In genomic region chr22:30423959-30424380, GRCh38 we compare ENCODE assay signal across 8 cellular contexts. TPM values are rescaled to one million over a fixed set of nuclear protein-coding genes. Genes with fewer than 3 reads are reported as not detected.
DNase-seq lines count a peak whose midpoint lies in the region; ATAC-seq, FAIRE-seq and TF ChIP-seq lines count a peak whose summit lies in the region.

No MANE protein-coding gene starts in this region.

- H3K27ac ChIP-seq in cardiac muscle cell (peak overlapping the region; percentile 90), pancreas (peak overlapping the region; percentile 91 to 98 (median 96)), tibial nerve (peak overlapping the region; percentile 89 to 99 (median 98))

- H3K36me3 ChIP-seq in adipocyte (ENCODE audit: control insufficient read depth, insufficient read depth, low read length, severe bottlenecking) (peaks cover 8% of the 10 kb centered on the region), cardiac muscle cell (peaks cover 4% of the 10 kb centered on the region), pancreas (no peaks in the 10 kb centered on the region), tibial nerve (peaks cover 0 to 18% (median under 1%) of the 10 kb centered on the region in 3 donors)

- peak overlapping the region; percentile 83 for H3K4me3 ChIP-seq in adipocyte (ENCODE audit: low read length)
- H3K4me3 ChIP-seq in cardiac muscle cell, result peak overlapping the region; percentile 54
- peak overlapping the region; percentile 57 to 72 (median 64) for H3K4me3 ChIP-seq in pancreas
- peak overlapping the region; percentile 59 to 89 (median 82) for H3K4me3 ChIP-seq in tibial nerve

- H3K9ac ChIP-seq in adipocyte (ENCODE audit: low read length), result peak overlapping the region; percentile 93

- intact Hi-C loops in pancreas (cut with DNase I), result no loop called here

- H3K9me3 ChIP-seq in adipocyte (ENCODE audit: control insufficient read depth, low read length) (no peaks in the 10 kb centered on the region), cardiac muscle cell (ENCODE audit: low read depth) (no peaks in the 10 kb centered on the region), pancreas (no peaks in the 10 kb centered on the region), tibial nerve (no peaks in the 10 kb centered on the region)

- ATAC-seq in HG02798 (IDR thresholded peaks at IDR 0.05; ENCODE audit: poor library complexity, unreplicated experiment) (peak; percentile 89), pancreas (peak; percentile 80 to 88 (median 85))

- TF ChIP-seq CTCF in cardiac muscle cell (IDR thresholded peaks at IDR 0.05; ENCODE audit: low read depth, low read length) (no peak), pancreas (IDR thresholded peaks at IDR 0.05) (no peak), tibial nerve (IDR thresholded peaks at IDR 0.05) (peak in 1 of 5 experiments; percentile 39)

- TF ChIP-seq POLR2A in GM12891 (IDR thresholded peaks at IDR 0.05; ENCODE audit: low read depth, low read length), result peak; percentile 46; the same call in 1 of the 2 replicates
- peak in 1 of 2 donors; percentile 74 for TF ChIP-seq POLR2A in tibial nerve (IDR thresholded peaks at IDR 0.05)

- TF ChIP-seq EP300 in tibial nerve (IDR thresholded peaks at IDR 0.05), result peak; percentile 80 to 95

- DNase-seq in GM12891 (ENCODE audit: insufficient read length, low spot score), result peak; percentile 91
- peak; percentile 94 for DNase-seq in NCI-H1417 treated with DMSO at 0.1 percent for 48 hours (lab: John Stamatoyannopoulos, UW)
- peak; percentile 94 to 97 for DNase-seq in SW 1271 (lab: John Stamatoyannopoulos, UW)
- peak; percentile 100 for DNase-seq in adipocyte (ENCODE audit: low read depth)
- DNase-seq in cardiac muscle cell (ENCODE audit: low read depth in 1 of 2, low spot score in 1 of 2), result peak; percentile 100
- peak; percentile 95 to 99 (median 98) for DNase-seq in pancreas
- DNase-seq in tibial nerve (ENCODE audit: low spot score in 2 of 2), result peak; percentile 98 to 99

- H3K27me3 ChIP-seq in adipocyte (replicated peaks; ENCODE audit: control insufficient read depth, insufficient read depth, low read length), result no peaks in the 10 kb centered on the region
- H3K27me3 ChIP-seq in cardiac muscle cell, result no peaks in the 10 kb centered on the region
- H3K27me3 ChIP-seq in pancreas, result no peaks in the 10 kb centered on the region
- H3K27me3 ChIP-seq in tibial nerve, result no peaks in the 10 kb centered on the region

- FAIRE-seq in GM12891 (lab: Jason Lieb, UNC), result peak; percentile 98
- peak; percentile 86 for FAIRE-seq in pancreas (lab: Jason Lieb, UNC)

- peaks cover 53% of the 10 kb centered on the region for H3K4me1 ChIP-seq in adipocyte (ENCODE audit: control insufficient read depth, insufficient read depth, low read length)
- H3K4me1 ChIP-seq in cardiac muscle cell (ENCODE audit: low read depth), result peaks cover 20% of the 10 kb centered on the region
- peaks cover 15 to 33% (median 24%) of the 10 kb centered on the region in 3 donors for H3K4me1 ChIP-seq in pancreas
- peaks cover 6 to 57% (median 39%) of the 10 kb centered on the region in 4 donors for H3K4me1 ChIP-seq in tibial nerve

- 0 to 1% methylated on average over 25 of the region's 25 CpGs for WGBS in pancreas, 2 donors
- 1% methylated on average over 24 to 25 of the region's 25 CpGs for WGBS in tibial nerve, 2 donors

TF ChIP-seq in GM12891, 5 proteins besides CTCF, POLR2A, EP300 and RAD21:
- TF ChIP-seq PAX5 (IDR thresholded peaks at IDR 0.05; ENCODE audit: insufficient read depth, low read length, severe bottlenecking) (peak; percentile 29), POU2F2 (IDR thresholded peaks at IDR 0.05; ENCODE audit: low read depth, low read length) (0 out of 2 replicates have a peak, but pooled peaks have one; percentile 8), SPI1 (IDR thresholded peaks at IDR 0.05; ENCODE audit: low read depth, low read length) (0 out of 2 replicates have a peak, but pooled peaks have one; percentile 15), TAF1 (IDR thresholded peaks at IDR 0.05; ENCODE audit: low read depth, low read length) (peak; percentile 77), POLR2AphosphoS5 (IDR thresholded peaks at IDR 0.05; ENCODE audit: low read depth, low read length) (peak; percentile 57; the same call in 1 of the 2 replicates)
TF ChIP-seq in GM12891: peak in this region for 5.

RNA-seq across cellular contexts. Expression of gene MTFP1, which starts 1.6 kb away (rescaled TPM):
- 60.6 TPM for polyA plus RNA-seq in GM12891 (2012; ENCODE audit: low read depth, missing spikeins)
- total RNA-seq in cardiac muscle cell (39.3 and 73.4 TPM in 2 replicates), pancreas (10 to 100 TPM in 1 of 6 donors, 1 to 10 TPM in 5; 3.2 to 11.6 (median 8.0) TPM), tibial nerve (10 to 100 TPM in 2 of 4 donors, 1 to 10 TPM in 2; 2.2 to 12.7 (median 7.3) TPM)
- polyA plus RNA-seq in cardiac muscle cell (64.8 and 100.0 TPM in 2 replicates), pancreas (10 to 100 TPM; 13.1 to 15.7 TPM)

RNA-seq across cellular contexts. Expression of gene SEC14L2, which starts 27.2 kb away (rescaled TPM):
- 0.46 TPM for polyA plus RNA-seq in GM12891 (2012; ENCODE audit: low read depth, missing spikeins)
- total RNA-seq in cardiac muscle cell (2.2 and 2.9 TPM in 2 replicates), pancreas (1 to 10 TPM; 2.6 to 6.6 (median 3.6) TPM), tibial nerve (10 to 100 TPM; 10.0 to 29.1 (median 12.4) TPM)
- polyA plus RNA-seq in cardiac muscle cell (11.2 and 13.9 TPM in 2 replicates), pancreas (1 to 10 TPM; 3.6 to 5.1 TPM)

RNA-seq across cellular contexts. Expression of gene RNF215, which starts 36.8 kb away (rescaled TPM):
- 4.6 TPM for polyA plus RNA-seq in GM12891 (2012; ENCODE audit: low read depth, missing spikeins)
- total RNA-seq in cardiac muscle cell (30.4 and 39.8 TPM in 2 replicates), pancreas (10 to 100 TPM in 2 of 6 donors, 1 to 10 TPM in 4; 6.0 to 11.6 (median 8.9) TPM), tibial nerve (10 to 100 TPM; 19.9 to 42.4 (median 25.2) TPM)
- polyA plus RNA-seq in cardiac muscle cell (9.5 and 13.1 TPM in 2 replicates), pancreas (10 to 100 TPM in 1 of 2 donors, 1 to 10 TPM in 1; 9.9 to 13.9 TPM)

RNA-seq across cellular contexts. Expression of gene SEC14L3, which starts 47.8 kb away (rescaled TPM):
- polyA plus RNA-seq in GM12891 (2012; ENCODE audit: low read depth, missing spikeins), result not detected
- total RNA-seq in cardiac muscle cell (not detected in 2 replicates), pancreas (not detected), tibial nerve (not detected)
- polyA plus RNA-seq in cardiac muscle cell (not detected in 2 replicates), pancreas (under 1 TPM in 1 of 2 donors, not detected in 1; 0.05 TPM)

Comparison
In these comparisons a context has a peak if more than half of its experiments do, and no peak if none do; other contexts are left out.
1. Peak in every context shown above with its lines: DNase-seq, ATAC-seq, H3K4me3 ChIP-seq and H3K27ac ChIP-seq.